In genomic region chr2:230812041-230812440, GRCh38 we compare ENCODE assay signal across 21 cellular contexts. TPM values are rescaled to one million over a fixed set of nuclear protein-coding genes. Genes with fewer than 3 reads are reported as not detected.
DNase-seq lines count a peak whose midpoint lies in the region; ATAC-seq and TF ChIP-seq lines count a peak whose summit lies in the region.
"Had no signal": no experiment of that assay in that cellular context is flagged by ENCODE, and none has a peak within 500 bp of the region (broad histone marks: within the 10 kb centered on the region; RNA-seq: fewer than 3 reads in every experiment).

No MANE protein-coding gene starts in this region.

- peak overlapping the region; percentile 77 for H3K27ac Mint-ChIP-seq in activated T-cell treated with anti-CD3 and anti-CD28 coated beads, Interleukin-2, amount 50 U/mL, for 72 hours
- H3K27ac Mint-ChIP-seq: T-helper 1 cell treated with Interleukin-12 subunit alpha and Interleukin-12 subunit beta and Interleukin-4 antibody, amounts not matched to agents 30 μg/mL and 1 μg/mL, for 36 hours had no signal

- no peak for TF ChIP-seq POLR2A in gastrocnemius medialis (IDR thresholded peaks at IDR 0.05)

- in situ Hi-C loops in gastrocnemius medialis (cut with MboI; ENCODE audit: low sequenced_read_pairs in 4 of 4) = no loop called here

- BruUV-seq in PC-9 (replicated peaks; lab: Mats Ljungman, UMichigan) = no TSS peak

- H2BK5ac ChIP-seq in neuronal stem cell (ENCODE audit: low read length) = no peak overlapping the region

- no peak for ATAC-seq in activated T-cell treated with anti-CD3 and anti-CD28 coated beads, Interleukin-2, amount 50 U/mL, for 72 hours (replicated peaks in 1 of 2)
- ATAC-seq in gastrocnemius medialis = peak; percentile 83 to 85
- no peak for ATAC-seq in GM21717 (IDR thresholded peaks at IDR 0.05; ENCODE audit: unreplicated experiment)
- ATAC-seq: A549 had no signal

- no CpG with 5 or more reads among the region's 6 CpGs for WGBS in neuronal stem cell (ENCODE audit: extremely low coverage in 2 of 2, insufficient read length in 2 of 2, insufficient replicate concordance in 1 of 2), 2 donors

- H3K36me3 ChIP-seq in PC-9 (ENCODE audit: low read depth) (peaks cover 27% of the 10 kb centered on the region; the same call in 1 of the 2 replicates), gastrocnemius medialis (peaks cover 0 to 31% of the 10 kb centered on the region in 2 donors), neuronal stem cell (replicated peaks in 1 of 2; ENCODE audit: control insufficient read depth in 2 of 2, insufficient read depth in 2 of 2, low read length in 2 of 2) (peaks cover 12 to 54% of the 10 kb centered on the region in 2 donors)

- H3K9me3 Mint-ChIP-seq in activated T-cell treated with anti-CD3 and anti-CD28 coated beads, Interleukin-2, amount 50 U/mL, for 72 hours = no peaks in the 10 kb centered on the region
- H3K9me3 Mint-ChIP-seq: T-helper 1 cell treated with Interleukin-12 subunit alpha and Interleukin-12 subunit beta and Interleukin-4 antibody, amounts not matched to agents 30 μg/mL and 1 μg/mL, for 36 hours had no signal

- H3K79me2 ChIP-seq in PC-9 (ENCODE audit: low read depth) = no peaks in the 10 kb centered on the region

- H3K4me3 ChIP-seq in PC-9 = no peak overlapping the region
- no peak overlapping the region for H3K4me3 ChIP-seq in gastrocnemius medialis
- H3K4me3 ChIP-seq in neuronal stem cell (ENCODE audit: low read length in 2 of 2) = no peak overlapping the region
- H3K4me3 ChIP-seq: A549, cardiac muscle cell had no signal

- H3K9ac ChIP-seq in neuronal stem cell (ENCODE audit: low read depth, low read length, poor library complexity) = no peak overlapping the region

- H3K4me1 ChIP-seq in PC-9 (replicated peaks; ENCODE audit: insufficient read depth) (no peaks in the 10 kb centered on the region), gastrocnemius medialis (peaks cover 15 to 16% of the 10 kb centered on the region in 2 donors), neuronal stem cell (ENCODE audit: control insufficient read depth in 2 of 2, insufficient read depth in 1 of 2, low read depth in 1 of 2, low read length in 2 of 2) (no peaks in the 10 kb centered on the region)
- H3K4me1 ChIP-seq: A549, BE2C had no signal

- H3K23ac ChIP-seq in neuronal stem cell (ENCODE audit: low read depth, low read length, poor library complexity) = no peak overlapping the region

- CTCF ChIA-PET in PC-9 (lab: Charles Lee) = interaction anchor here (0.6 kb wide), 1 partner anchor 866 kb away, joined by 4 read pairs; no protein-coding TSS in a partner anchor

- peaks cover 27% of the 10 kb centered on the region; the same call in 1 of the 2 replicates for H3F3A ChIP-seq in PC-9 (ENCODE audit: insufficient read depth, low read depth)

- no peak for TF ChIP-seq CTCF in PC-9 (conservative IDR thresholded peaks at IDR 0.05)
- no peak for TF ChIP-seq CTCF in gastrocnemius medialis (IDR thresholded peaks at IDR 0.05 in 4 of 5, conservative IDR thresholded peaks at IDR 0.05 in 1 of 5)

- H3K4me1 Mint-ChIP-seq in activated T-cell treated with anti-CD3 and anti-CD28 coated beads, Interleukin-2, amount 50 U/mL, for 72 hours (ENCODE audit: low read depth) = no peaks in the 10 kb centered on the region

- H2AK5ac ChIP-seq in neuronal stem cell (ENCODE audit: low read depth, low read length) = no peak overlapping the region

- H3K4me3 Mint-ChIP-seq in activated T-cell treated with anti-CD3 and anti-CD28 coated beads, Interleukin-2, amount 50 U/mL, for 72 hours = no peak overlapping the region
- H3K4me3 Mint-ChIP-seq: T-helper 1 cell treated with Interleukin-12 subunit alpha and Interleukin-12 subunit beta and Interleukin-4 antibody, amounts not matched to agents 30 μg/mL and 1 μg/mL, for 36 hours had no signal

- H2AFZ ChIP-seq in PC-9 (no peak overlapping the region), neuronal stem cell (ENCODE audit: low read length) (no peak overlapping the region)

- H3K27ac ChIP-seq in PC-9 (peak overlapping the region; percentile 9; the same call in 1 of the 2 replicates), gastrocnemius medialis (peak overlapping the region in 2 of 4 donors; percentile 49 to 54), neuronal stem cell (replicated peaks; ENCODE audit: low read length) (no peak overlapping the region), caudate nucleus (ENCODE audit: low read depth, low read length) (no peak overlapping the region)
- H3K27ac ChIP-seq: A549, cardiac muscle cell had no signal

- H4K8ac ChIP-seq in neuronal stem cell (ENCODE audit: low read depth, low read length) = no peak overlapping the region

- no peak overlapping the region for H3K18ac ChIP-seq in neuronal stem cell (ENCODE audit: low read length)

- H4K91ac ChIP-seq in neuronal stem cell (ENCODE audit: low read depth, low read length, poor library complexity) = no peak overlapping the region

- H3K4me2 ChIP-seq in PC-9 (no peak overlapping the region), neuronal stem cell (ENCODE audit: insufficient read depth, low read length, poor library complexity, severe bottlenecking) (no peak overlapping the region)
- H3K4me2 ChIP-seq: A549 had no signal

- no peak overlapping the region for H3K14ac ChIP-seq in neuronal stem cell (ENCODE audit: low read length)

- no peaks in the 10 kb centered on the region for H3K79me1 ChIP-seq in neuronal stem cell (ENCODE audit: low read depth, low read length)

- no peak for DNase-seq in activated T-cell treated with anti-CD3 and anti-CD28 coated beads, Interleukin-2, amount 50 U/mL, for 72 hours
- DNase-seq in activated T-cell treated with anti-CD3 and anti-CD28 coated beads for 4 hours = no peak
- peak; percentile 33 to 65 for DNase-seq in PC-9
- peak; percentile 21 for DNase-seq in fibroblast of gingiva (ENCODE audit: low read depth)
- DNase-seq in gastrocnemius medialis = no peak
- DNase-seq in neuronal stem cell (ENCODE audit: low spot score) = no peak
- no peak for DNase-seq in caudate nucleus (lab: John Stamatoyannopoulos, UW)
- DNase-seq: activated CD4-positive, alpha-beta T cell treated with anti-CD3 and anti-CD28 coated beads for 48 hours; activated CD8-positive, alpha-beta memory T cell treated with anti-CD3 and anti-CD28 coated beads, Interleukin-2, amount 50 U/mL, for 4 hours; BE2C; cortex of kidney; glutamatergic neuron; NCI-H1092; NCI-H187; NCI-H2171 treated with DMSO at 0.1 percent for 48 hours; NCI-H524 treated with DMSO at 0.1 percent for 48 hours; stimulated activated naive CD4-positive, alpha-beta T cell had no signal

- H2BK12ac ChIP-seq in neuronal stem cell (ENCODE audit: low read length) = no peak overlapping the region

- H3K27me3 Mint-ChIP-seq in activated T-cell treated with anti-CD3 and anti-CD28 coated beads, Interleukin-2, amount 50 U/mL, for 72 hours (ENCODE audit: low read depth) = no peaks in the 10 kb centered on the region

- POLR2A ChIA-PET in PC-9 (lab: Charles Lee; ENCODE audit: unreplicated experiment) = no interaction called here

- H3K4ac ChIP-seq in neuronal stem cell (ENCODE audit: low read length) = no peak overlapping the region

- no peaks in the 10 kb centered on the region for H3K9me2 ChIP-seq in PC-9 (ENCODE audit: insufficient read depth)

- H3K9me3 ChIP-seq in PC-9 (ENCODE audit: insufficient read depth, low read depth) (no peaks in the 10 kb centered on the region), gastrocnemius medialis (no peaks in the 10 kb centered on the region), neuronal stem cell (replicated peaks in 1 of 2; ENCODE audit: control insufficient read depth in 2 of 2, insufficient read depth in 1 of 2, low read depth in 1 of 2, low read length in 2 of 2) (no peaks in the 10 kb centered on the region)
- H3K9me3 ChIP-seq: A549, BE2C had no signal

- no peaks in the 10 kb centered on the region for H3K27me3 ChIP-seq in PC-9 (ENCODE audit: insufficient read depth, low read depth)
- no peaks in the 10 kb centered on the region for H3K27me3 ChIP-seq in gastrocnemius medialis
- no peaks in the 10 kb centered on the region for H3K27me3 ChIP-seq in neuronal stem cell (ENCODE audit: control insufficient read depth in 3 of 3, insufficient read depth in 3 of 3, low read depth in 1 of 3, low read length in 3 of 3)
- H3K27me3 ChIP-seq: BE2C, cardiac muscle cell had no signal

- H3K36me3 Mint-ChIP-seq in activated T-cell treated with anti-CD3 and anti-CD28 coated beads, Interleukin-2, amount 50 U/mL, for 72 hours (ENCODE audit: insufficient read depth in 2 of 2) = peaks cover 5 to 24% of the 10 kb centered on the region in 2 donors

- intact Hi-C loops in PC-9 (cut with micrococcal nuclease; ENCODE audit: unreplicated experiment) = loop anchor here (1.0 to 10.0 kb wide), 5 partner anchors 38 to 1007 kb away; partner anchors contain the start of genes CAB39 and SLC16A14
- intact Hi-C loops in gastrocnemius medialis (cut with DNase I; ENCODE audit: low total_unique reads) = loop anchor here (5.0 kb wide), 1 partner anchor 145 kb away; no protein-coding TSS in a partner anchor

- no peaks in the 10 kb centered on the region; the same call in 1 of the 2 replicates for H4K20me1 ChIP-seq in PC-9 (ENCODE audit: insufficient read depth)

- no peak overlapping the region for H2BK15ac ChIP-seq in neuronal stem cell (ENCODE audit: low read length)

- no peak overlapping the region for H2BK120ac ChIP-seq in neuronal stem cell (ENCODE audit: low read depth, low read length)

RNA-seq across cellular contexts. Expression of gene ITM2C, which starts 52.7 kb away (rescaled TPM):
- total RNA-seq in activated T-cell treated with anti-CD3 and anti-CD28 coated beads, Interleukin-2, amount 50 U/mL, for 72 hours = 10 to 100 TPM; 42.8 to 58.7 TPM
- 76.0 and 96.4 TPM in 2 replicates for total RNA-seq in PC-9 (2021)
- 10 to 100 TPM in 3 of 4 donors, 1 to 10 TPM in 1; 4.9 to 11.2 (median 10.8) TPM for total RNA-seq in gastrocnemius medialis
- 167 TPM for polyA plus RNA-seq in neuronal stem cell (2013, experiment 1 of 2)
- 168 TPM for polyA plus RNA-seq in neuronal stem cell (2013, experiment 2 of 2)

Comparison
In these comparisons a context has a peak if more than half of its experiments do, and no peak if none do; other contexts are left out.
1. ATAC-seq: peak in gastrocnemius medialis (2 of 2); none in activated T-cell treated with anti-CD3 and anti-CD28 coated beads, Interleukin-2, amount 50 U/mL, for 72 hours (0 of 2) and GM21717 (single experiment).
2. DNase-seq: peak in PC-9 (2 of 2) and fibroblast of gingiva (single experiment); none in activated T-cell treated with anti-CD3 and anti-CD28 coated beads, Interleukin-2, amount 50 U/mL, for 72 hours (0 of 2), activated T-cell treated with anti-CD3 and anti-CD28 coated beads for 4 hours (single experiment), gastrocnemius medialis (0 of 2), neuronal stem cell (single experiment) and caudate nucleus (0 of 61).